Comparison of ENCODE assay signal across 12 cellular contexts in genomic region chr11:64741393-64742086, GRCh38. TPM values are rescaled to one million over a fixed set of nuclear protein-coding genes. Genes with fewer than 3 reads are reported as not detected.
DNase-seq lines count a peak whose midpoint lies in the region; ATAC-seq and TF ChIP-seq lines count a peak whose summit lies in the region.
"Had no signal": no experiment of that assay in that cellular context is flagged by ENCODE, and none has a peak within 500 bp of the region (broad histone marks: within the 10 kb centered on the region; RNA-seq: fewer than 3 reads in every experiment).

No MANE protein-coding gene starts in this region.

- DNase-seq in activated T-cell treated with anti-CD3 and anti-CD28 coated beads, Interleukin-2, amount 50 U/mL, for 4 hours: no peak
- no peak for DNase-seq in activated T-cell treated with anti-CD3 and anti-CD28 coated beads for 4 hours
- no peak for DNase-seq in suprapubic skin (ENCODE audit: low spot score in 2 of 2)
- no peak for DNase-seq in NCI-H1694 (lab: John Stamatoyannopoulos, UW)
- DNase-seq in UCSD-AML1 (lab: John Stamatoyannopoulos, UW; ENCODE audit: unreplicated experiment): no peak
- DNase-seq in medulla oblongata (ENCODE audit: extremely low spot score): no peak
- DNase-seq: cortex of kidney, NCI-H1048 had no signal

- no peak for TF ChIP-seq EP300 in suprapubic skin (IDR thresholded peaks at IDR 0.05)

- H3K27ac Mint-ChIP-seq in activated T-helper 17 cell treated with anti-CD3 and anti-CD28 coated beads, Interleukin-2, amount 50 U/mL, for 72 hours: peak overlapping the region; percentile 33

- H3K36me3 ChIP-seq in suprapubic skin: no peaks in the 10 kb centered on the region

- peak overlapping the region; percentile 62 for H3K4me3 Mint-ChIP-seq in activated T-cell treated with anti-CD3 and anti-CD28 coated beads, Interleukin-2, amount 50 U/mL, for 4 hours
- H3K4me3 Mint-ChIP-seq in activated T-helper 17 cell treated with anti-CD3 and anti-CD28 coated beads, Interleukin-2, amount 50 U/mL, for 72 hours: peak overlapping the region; percentile 75

- H3K27me3 Mint-ChIP-seq in activated T-cell treated with anti-CD3 and anti-CD28 coated beads, Interleukin-2, amount 50 U/mL, for 4 hours (ENCODE audit: low read depth): no peaks in the 10 kb centered on the region
- no peaks in the 10 kb centered on the region for H3K27me3 Mint-ChIP-seq in activated T-helper 17 cell treated with anti-CD3 and anti-CD28 coated beads, Interleukin-2, amount 50 U/mL, for 72 hours

- H3K9me3 ChIP-seq in iPS-18c (ENCODE audit: control insufficient read depth, insufficient read depth, low read length) (no peaks in the 10 kb centered on the region), suprapubic skin (no peaks in the 10 kb centered on the region)

- no peak for TF ChIP-seq POLR2A in suprapubic skin (IDR thresholded peaks at IDR 0.05)

- WGBS in suprapubic skin: 52% methylated on average over 23 of the region's 24 CpGs

- H3K4me3 ChIP-seq in iPS-18c (ENCODE audit: insufficient read depth, low read depth, low read length) (peak overlapping the region; percentile 60; the same call in 1 of the 2 replicates), suprapubic skin (peak overlapping the region; percentile 45)

- H3K27me3 ChIP-seq in suprapubic skin: peaks cover 43% of the 10 kb centered on the region

- H3K4me1 ChIP-seq in suprapubic skin: peaks cover 44% of the 10 kb centered on the region

- no peak overlapping the region for H3K27ac ChIP-seq in suprapubic skin
- H3K27ac ChIP-seq: RWPE1 had no signal

- TF ChIP-seq CTCF in suprapubic skin (IDR thresholded peaks at IDR 0.05): no peak

- H3K9me3 Mint-ChIP-seq in activated T-cell treated with anti-CD3 and anti-CD28 coated beads, Interleukin-2, amount 50 U/mL, for 4 hours: no peaks in the 10 kb centered on the region
- no peaks in the 10 kb centered on the region for H3K9me3 Mint-ChIP-seq in activated T-helper 17 cell treated with anti-CD3 and anti-CD28 coated beads, Interleukin-2, amount 50 U/mL, for 72 hours

- peaks cover 33% of the 10 kb centered on the region for H3K4me1 Mint-ChIP-seq in activated T-cell treated with anti-CD3 and anti-CD28 coated beads, Interleukin-2, amount 50 U/mL, for 4 hours (ENCODE audit: low read depth)
- H3K4me1 Mint-ChIP-seq in activated T-helper 17 cell treated with anti-CD3 and anti-CD28 coated beads, Interleukin-2, amount 50 U/mL, for 72 hours: peaks cover 14% of the 10 kb centered on the region

- no peak for ATAC-seq in activated T-cell treated with anti-CD3 and anti-CD28 coated beads, Interleukin-2, amount 50 U/mL, for 4 hours
- ATAC-seq in activated T-helper 17 cell treated with anti-CD3 and anti-CD28 coated beads, Interleukin-2, amount 50 U/mL, for 72 hours (replicated peaks): no peak
- ATAC-seq: sciatic nerve had no signal

- H3K36me3 Mint-ChIP-seq in activated T-cell treated with anti-CD3 and anti-CD28 coated beads, Interleukin-2, amount 50 U/mL, for 4 hours (ENCODE audit: insufficient read depth): peaks cover 8% of the 10 kb centered on the region
- H3K36me3 Mint-ChIP-seq in activated T-helper 17 cell treated with anti-CD3 and anti-CD28 coated beads, Interleukin-2, amount 50 U/mL, for 72 hours (ENCODE audit: low read depth): peaks cover 13% of the 10 kb centered on the region

RNA-seq across cellular contexts. Expression of gene RASGRP2, which starts 2.4 kb away (rescaled TPM):
- 1 to 10 TPM; 2.6 to 3.7 (median 2.9) TPM for total RNA-seq in activated T-cell treated with anti-CD3 and anti-CD28 coated beads, Interleukin-2, amount 50 U/mL, for 4 hours
- 10 to 100 TPM; 11.0 to 21.6 TPM for total RNA-seq in activated T-helper 17 cell treated with anti-CD3 and anti-CD28 coated beads, Interleukin-2, amount 50 U/mL, for 72 hours
- 1 to 10 TPM in 2 of 4 donors, under 1 TPM in 2; 0.64 to 7.6 (median 3.9) TPM for total RNA-seq in suprapubic skin

RNA-seq across cellular contexts. Expression of gene PYGM, which starts 18.2 kb away (rescaled TPM):
- 1 to 10 TPM; 1.7 to 2.7 (median 2.1) TPM for total RNA-seq in activated T-cell treated with anti-CD3 and anti-CD28 coated beads, Interleukin-2, amount 50 U/mL, for 4 hours
- total RNA-seq in activated T-helper 17 cell treated with anti-CD3 and anti-CD28 coated beads, Interleukin-2, amount 50 U/mL, for 72 hours: 1 to 10 TPM; 4.0 to 4.7 TPM
- total RNA-seq in suprapubic skin: 1 to 10 TPM; 1.1 to 2.7 (median 1.2) TPM

RNA-seq across cellular contexts. Expression of gene NRXN2, which starts 18.5 kb away (rescaled TPM):
- total RNA-seq in activated T-cell treated with anti-CD3 and anti-CD28 coated beads, Interleukin-2, amount 50 U/mL, for 4 hours: 1 to 10 TPM in 1 of 3 donors, under 1 TPM in 2; 0.16 to 1.0 (median 0.71) TPM
- 1 to 10 TPM in 1 of 2 donors, under 1 TPM in 1; 0.11 to 1.2 TPM for total RNA-seq in activated T-helper 17 cell treated with anti-CD3 and anti-CD28 coated beads, Interleukin-2, amount 50 U/mL, for 72 hours
- under 1 TPM in 3 of 4 donors, not detected in 1; 0.21 to 0.72 (median 0.64) TPM for total RNA-seq in suprapubic skin

RNA-seq across cellular contexts. Expression of gene SF1, which starts 36.8 kb away (rescaled TPM):
- 100 to 1,000 TPM; 549 to 586 (median 553) TPM for total RNA-seq in activated T-cell treated with anti-CD3 and anti-CD28 coated beads, Interleukin-2, amount 50 U/mL, for 4 hours
- total RNA-seq in activated T-helper 17 cell treated with anti-CD3 and anti-CD28 coated beads, Interleukin-2, amount 50 U/mL, for 72 hours: 100 to 1,000 TPM; 316 to 397 TPM
- total RNA-seq in suprapubic skin: 100 to 1,000 TPM; 270 to 559 (median 373) TPM
